ENCODE assay signal across 1 cellular context in the genomic region with DNA sequence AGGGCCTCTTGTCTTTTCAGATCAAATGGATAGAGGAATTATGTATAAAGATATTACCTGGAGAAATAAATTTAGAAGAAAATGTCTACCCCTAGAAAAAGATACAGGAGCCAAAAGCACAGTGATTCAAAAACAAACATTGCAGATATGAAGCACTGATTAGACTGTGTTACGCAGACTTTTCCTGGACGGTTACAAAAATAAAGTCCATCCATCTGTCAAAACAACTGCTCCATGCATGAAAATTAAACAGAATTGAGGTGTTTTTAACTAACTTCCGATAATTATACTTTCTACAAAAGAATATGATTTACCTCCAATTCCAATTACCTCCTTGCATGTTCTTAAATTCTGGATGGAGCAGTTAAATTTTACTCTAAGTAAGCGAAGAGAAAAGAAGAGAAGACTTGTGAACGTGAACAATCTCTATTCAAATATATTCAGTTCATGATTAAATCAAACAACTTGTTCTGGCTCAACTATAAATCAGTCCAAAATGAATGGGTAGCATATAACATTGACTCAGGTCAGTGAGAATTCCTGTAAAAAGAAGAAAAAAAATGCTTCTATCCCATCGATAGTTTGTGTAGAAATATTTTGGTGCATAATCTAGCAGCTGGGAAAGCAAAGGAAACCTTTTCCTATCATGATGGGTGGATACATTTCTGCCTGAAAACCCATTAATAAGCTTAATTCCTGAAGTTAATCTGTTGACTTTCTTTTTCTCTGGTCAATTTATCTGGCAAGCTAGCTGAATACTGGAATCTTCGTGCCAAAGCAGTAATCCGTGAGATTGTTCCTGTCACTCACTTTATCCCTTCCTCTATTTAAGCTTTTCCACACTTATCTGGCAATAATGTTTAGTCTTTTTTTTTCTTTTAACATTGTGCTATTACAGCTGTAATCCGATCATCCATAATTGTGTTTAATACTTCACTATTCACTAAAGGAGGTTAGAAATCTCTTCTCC.
TF ChIP-seq lines count a peak whose summit lies in the region.

No MANE protein-coding gene starts in this region.

TF ChIP-seq in endothelial cell of umbilical vein, 7 proteins besides CTCF, POLR2A, EP300 and RAD21:
- peak; percentile 22 for TF ChIP-seq GATA2 (IDR thresholded peaks at IDR 0.05; ENCODE audit: insufficient read depth, insufficient read length, low read depth, low read length)
- no peak for TF ChIP-seq MYC (IDR thresholded peaks at IDR 0.05; ENCODE audit: low read depth, low read length)
- TF ChIP-seq JUN (IDR thresholded peaks at IDR 0.05; ENCODE audit: borderline replicate concordance, insufficient read depth, insufficient read length, low read depth): no peak
